1 cellular context compared by ENCODE assay signal in the genomic region with DNA sequence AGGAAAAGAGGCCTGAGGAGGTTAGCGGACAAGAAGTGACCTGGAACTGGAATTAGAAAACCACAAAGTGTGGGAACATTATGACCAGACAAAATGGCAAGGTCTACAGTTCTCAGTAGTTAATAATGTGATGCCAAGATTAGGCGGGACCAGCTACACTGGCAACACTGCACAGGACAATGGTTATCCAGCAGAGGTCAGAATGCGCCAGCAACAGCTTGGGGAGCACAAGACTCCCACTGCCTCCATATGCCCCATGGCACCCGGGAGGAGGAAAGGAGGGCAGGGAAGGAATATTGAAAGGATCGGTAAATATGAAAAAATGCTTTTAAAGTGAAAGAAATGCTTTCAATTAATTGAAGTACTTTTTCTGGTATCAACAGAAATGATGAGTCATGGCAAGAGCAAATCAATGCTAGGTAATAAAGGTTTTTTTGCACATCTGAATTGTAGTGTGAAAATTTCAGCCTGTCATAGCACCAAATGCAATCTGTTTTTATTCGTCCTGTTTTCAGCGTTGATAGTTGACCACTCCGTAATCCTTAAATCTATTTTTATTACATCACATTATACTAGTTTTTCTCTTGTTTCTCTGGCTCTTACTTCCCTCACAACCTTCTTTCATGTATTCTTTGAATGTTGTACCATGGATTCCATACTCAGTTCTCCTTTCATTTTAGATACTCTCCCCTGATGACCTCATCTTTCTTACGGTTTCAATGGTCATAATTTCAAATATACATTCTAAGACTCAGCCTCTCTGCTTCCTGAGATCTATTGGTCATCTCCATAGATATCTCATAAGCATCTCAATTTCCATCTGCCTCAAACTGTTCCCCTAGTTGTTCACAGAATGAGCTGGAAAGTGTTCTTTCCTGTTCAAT.
TF ChIP-seq lines count a peak whose summit lies in the region.

No MANE protein-coding gene starts in this region.

TF ChIP-seq in GM12878, 131 proteins besides CTCF, POLR2A, EP300 and RAD21:
- TF ChIP-seq, protein P1, sequence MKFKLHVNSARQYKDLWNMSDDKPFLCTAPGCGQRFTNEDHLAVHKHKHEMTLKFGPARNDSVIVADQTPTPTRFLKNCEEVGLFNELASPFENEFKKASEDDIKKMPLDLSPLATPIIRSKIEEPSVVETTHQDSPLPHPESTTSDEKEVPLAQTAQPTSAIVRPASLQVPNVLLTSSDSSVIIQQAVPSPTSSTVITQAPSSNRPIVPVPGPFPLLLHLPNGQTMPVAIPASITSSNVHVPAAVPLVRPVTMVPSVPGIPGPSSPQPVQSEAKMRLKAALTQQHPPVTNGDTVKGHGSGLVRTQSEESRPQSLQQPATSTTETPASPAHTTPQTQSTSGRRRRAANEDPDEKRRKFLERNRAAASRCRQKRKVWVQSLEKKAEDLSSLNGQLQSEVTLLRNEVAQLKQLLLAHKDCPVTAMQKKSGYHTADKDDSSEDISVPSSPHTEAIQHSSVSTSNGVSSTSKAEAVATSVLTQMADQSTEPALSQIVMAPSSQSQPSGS (IDR thresholded peaks at IDR 0.05; ENCODE audit: low read length): no peak
- 0 out of 2 replicates have a peak, but pooled peaks have one; percentile 21 for TF ChIP-seq CREB1 (IDR thresholded peaks at IDR 0.05; ENCODE audit: low read depth)
- peak; percentile 74 for TF ChIP-seq ATF7 (IDR thresholded peaks at IDR 0.05; ENCODE audit: low read depth)
- peak; percentile 38; the same call in 1 of the 2 replicates for TF ChIP-seq JUNB (IDR thresholded peaks at IDR 0.05)
